In the genomic region with DNA sequence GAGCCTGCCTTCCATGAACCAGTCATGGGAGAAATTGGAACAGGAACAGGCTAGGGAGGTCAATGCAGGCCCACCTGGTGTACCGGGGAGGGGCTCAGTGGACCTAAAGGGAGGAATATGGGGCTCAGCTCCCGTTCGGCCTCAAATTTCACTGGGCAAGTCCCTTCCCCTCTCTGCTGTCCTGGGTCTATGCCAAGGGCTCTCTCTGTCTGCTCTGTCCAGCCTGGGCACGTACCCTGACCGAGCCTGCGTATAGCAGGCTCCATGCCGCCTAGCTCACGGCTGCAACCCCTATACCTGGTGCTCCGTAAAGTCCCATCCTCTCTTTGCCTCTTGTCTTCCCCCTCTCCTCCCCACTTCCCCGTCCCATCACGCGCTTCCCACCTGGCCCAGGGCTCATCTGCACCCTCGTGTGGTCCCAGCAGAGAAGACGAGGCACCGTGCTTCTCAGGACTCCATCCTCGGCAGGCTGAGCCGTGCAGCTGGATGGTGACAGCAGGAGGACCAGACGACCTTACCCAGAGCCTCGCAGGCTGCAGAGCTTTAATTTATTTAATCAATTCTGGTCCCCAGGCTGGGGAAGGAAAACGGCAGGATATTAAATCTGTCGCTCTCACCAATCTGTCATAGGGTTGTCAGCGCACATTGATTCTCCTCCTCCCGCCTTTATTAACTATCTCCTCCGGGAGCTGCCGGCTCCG, we compare ENCODE assay signal across 28 cellular contexts. TPM values are rescaled to one million over a fixed set of nuclear protein-coding genes. Genes with fewer than 3 reads are reported as not detected.
DNase-seq lines count a peak whose midpoint lies in the region; TF ChIP-seq lines count a peak whose summit lies in the region.
"Had no signal": no experiment of that assay in that cellular context is flagged by ENCODE, and none has a peak within 500 bp of the region (broad histone marks: within the 10 kb centered on the region; RNA-seq: fewer than 3 reads in every experiment).

No MANE protein-coding gene starts in this region.

- no peaks in the 10 kb centered on the region for H3K27me3 ChIP-seq in BE2C
- H3K27me3 ChIP-seq in transverse colon, result peaks cover 43% of the 10 kb centered on the region
- no peaks in the 10 kb centered on the region for H3K27me3 ChIP-seq in testis
- H3K27me3 ChIP-seq in mammary epithelial cell (ENCODE audit: insufficient read depth, low read length), result no peaks in the 10 kb centered on the region
- H3K27me3 ChIP-seq: body of pancreas, pancreas, right atrium auricular region had no signal

- H3K4me3 ChIP-seq in BE2C (ENCODE audit: low read depth, low read length) (no peak overlapping the region; the same call in 1 of the 2 replicates), epithelial cell of esophagus (ENCODE audit: low read length) (no peak overlapping the region), transverse colon (no peak overlapping the region), testis (no peak overlapping the region), mammary epithelial cell (replicated peaks in 1 of 3; ENCODE audit: insufficient read depth in 1 of 3, low read depth in 2 of 3, low read length in 3 of 3) (no peak overlapping the region)
- H3K4me3 ChIP-seq: body of pancreas, GM23248, lower lobe of right lung, mucosa of descending colon, pancreas, right atrium auricular region, smooth muscle cell had no signal

- H3K4me2 ChIP-seq in mammary epithelial cell (ENCODE audit: insufficient read depth, low read depth, low read length), result no peak overlapping the region
- H3K4me2 ChIP-seq: smooth muscle cell had no signal

- no peaks in the 10 kb centered on the region for H3K9me3 ChIP-seq in BE2C
- no peaks in the 10 kb centered on the region for H3K9me3 ChIP-seq in transverse colon
- H3K9me3 ChIP-seq in testis, result no peaks in the 10 kb centered on the region
- H3K9me3 ChIP-seq in mammary epithelial cell (replicated peaks; ENCODE audit: insufficient read depth, low read length), result no peaks in the 10 kb centered on the region
- H3K9me3 ChIP-seq: body of pancreas, lower lobe of right lung, mucosa of descending colon, pancreas, right atrium auricular region had no signal

- DNase-seq in BE2C, result peak; percentile 51
- peak; percentile 25 for DNase-seq in DMS153 (lab: John Stamatoyannopoulos, UW)
- DNase-seq in NCI-H2171 treated with DMSO at 0.1 percent for 48 hours (lab: John Stamatoyannopoulos, UW), result peak; percentile 93
- no peak for DNase-seq in epithelial cell of esophagus (ENCODE audit: low read depth)
- DNase-seq in transverse colon, result no peak
- DNase-seq in testis, result no peak
- no peak for DNase-seq in RKO (ENCODE audit: low spot score)
- DNase-seq in mammary epithelial cell, result no peak
- DNase-seq: activated B cell treated with CpG ODN at 0.5 μM for 24 hours; activated CD4-positive, alpha-beta T cell treated with anti-CD3 and anti-CD28 coated beads, Interleukin-2, amount 50 U/mL, for 1 hour; activated naive CD4-positive, alpha-beta T cell treated with Interleukin-2 at 50 U/mL for 16 hours; activated T-cell treated with anti-CD3 and anti-CD28 coated beads, Interleukin-2, amount 50 U/mL, for 48 hours; body of pancreas; GM23248; Kasumi-1; kidney glomerular epithelial cell; lower lobe of right lung; mucosa of descending colon; pancreas; PC-3; SHP77 treated with DMSO at 0.1 percent for 48 hours; stimulated activated CD4-positive, alpha-beta T cell treated with anti-CD3 and anti-CD28 coated beads, Interleukin-1b, Interleukin-23, amount 100 ng/mL, for 48 hours; stimulated activated CD8-positive, alpha-beta memory T cell treated with anti-CD3 and anti-CD28 coated beads, Interleukin-4, amount 100 ng/mL, for 48 hours; T1000; trophoblast cell had no signal

- no peak for TF ChIP-seq POLR2A in transverse colon (IDR thresholded peaks at IDR 0.05)
- no peak for TF ChIP-seq POLR2A in testis (IDR thresholded peaks at IDR 0.05)

- CTCF ChIA-PET in mammary epithelial cell (lab: Charles Lee; ENCODE audit: low non-redundant PET), result no interaction called here

- H3K27ac ChIP-seq in transverse colon (no peak overlapping the region), testis (no peak overlapping the region), mammary epithelial cell (ENCODE audit: insufficient read depth, low read depth, low read length) (no peak overlapping the region)
- H3K27ac ChIP-seq: body of pancreas, C4-2B, GM23248, lower lobe of right lung, pancreas, right atrium auricular region had no signal

- H4K20me1 ChIP-seq in mammary epithelial cell (ENCODE audit: insufficient read depth, low read length), result no peaks in the 10 kb centered on the region

- no peaks in the 10 kb centered on the region for H3K79me2 ChIP-seq in mammary epithelial cell (ENCODE audit: insufficient read depth, low read length)

- in situ Hi-C loops in transverse colon (cut with MboI; ENCODE audit: low pct_ligation_motif_present in 1 of 4, low pct_unique_long_range_greater_than_20kb in 1 of 4, low sequenced_read_pairs in 3 of 4) (no loop called here), mammary epithelial cell (cut with MboI; ENCODE audit: low sequenced_read_pairs in 2 of 2) (no loop called here)

- BruUV-seq in mammary epithelial cell (replicated peaks; lab: Mats Ljungman, UMichigan), result no TSS peak

- H3K9ac ChIP-seq in mammary epithelial cell (ENCODE audit: insufficient read depth, low read length), result no peak overlapping the region
- H3K9ac ChIP-seq: GM23248 had no signal

- dilution Hi-C loops in mammary epithelial cell (cut with HindIII; ENCODE audit: low sequenced_read_pairs), result no loop called here

- intact Hi-C loops in transverse colon (cut with DNase I; ENCODE audit: low total_unique reads), result no loop called here
- intact Hi-C loops in testis (cut with DNase I; ENCODE audit: low total_unique reads), result no loop called here
- intact Hi-C loops in mammary epithelial cell (cut with micrococcal nuclease), result no loop called here

- 38 to 63% methylated on average over 5 to 26 of the region's 26 CpGs for WGBS in transverse colon (ENCODE audit: low coverage in 1 of 2), 2 donors
- 56 to 63% methylated on average over 25 to 26 of the region's 26 CpGs for WGBS in testis, 2 donors
- WGBS in mammary epithelial cell (ENCODE audit: low coverage, missing lambda C conversion rate), result 24% methylated on average over 25 of the region's 26 CpGs

- H2AFZ ChIP-seq in mammary epithelial cell (ENCODE audit: low read depth, low read length), result no peak overlapping the region
- H2AFZ ChIP-seq: GM23248 had no signal

- TF ChIP-seq EP300 in transverse colon (IDR thresholded peaks at IDR 0.05; ENCODE audit: low read depth), result no peak

- no peaks in the 10 kb centered on the region for H3K36me3 ChIP-seq in BE2C
- H3K36me3 ChIP-seq in transverse colon, result no peaks in the 10 kb centered on the region
- H3K36me3 ChIP-seq in testis (ENCODE audit: low read depth, missing control alignments), result no peaks in the 10 kb centered on the region
- H3K36me3 ChIP-seq in mammary epithelial cell (ENCODE audit: insufficient read depth, low read length), result no peaks in the 10 kb centered on the region
- H3K36me3 ChIP-seq: lower lobe of right lung, pancreas, right atrium auricular region had no signal

- peaks cover 3% of the 10 kb centered on the region for H3K4me1 ChIP-seq in BE2C
- H3K4me1 ChIP-seq in transverse colon, result no peaks in the 10 kb centered on the region
- H3K4me1 ChIP-seq in testis, result peaks cover 3% of the 10 kb centered on the region
- H3K4me1 ChIP-seq in mammary epithelial cell (ENCODE audit: insufficient read depth, low read length), result no peaks in the 10 kb centered on the region
- H3K4me1 ChIP-seq: lower lobe of right lung, pancreas had no signal

- TF ChIP-seq CTCF in BE2C (IDR thresholded peaks at IDR 0.05; ENCODE audit: low read depth, low read length) (no peak), epithelial cell of esophagus (IDR thresholded peaks at IDR 0.05; ENCODE audit: insufficient read depth, low read depth, low read length, missing control alignments) (peak; percentile 29), transverse colon (IDR thresholded peaks at IDR 0.05) (no peak), testis (IDR thresholded peaks at IDR 0.05) (no peak), mammary epithelial cell (conservative IDR thresholded peaks at IDR 0.05 in 1 of 2, IDR thresholded peaks at IDR 0.05 in 1 of 2; ENCODE audit: extremely low read depth in 1 of 2, insufficient read depth in 1 of 2, low read depth in 1 of 2, low read length in 2 of 2) (no peak)

RNA-seq across cellular contexts. Expression of gene DISP3, which starts 25.1 kb away (rescaled TPM):
- 5.1 TPM for polyA plus RNA-seq in BE2C (2012; ENCODE audit: insufficient read depth, insufficient read length, low read depth)
- total RNA-seq in transverse colon (1 to 10 TPM in 1 of 4 donors, under 1 TPM in 2, not detected in 1; under 0.01 to 2.6 (median 0.16) TPM), testis (1 to 10 TPM; 6.8 to 8.8 TPM), mammary epithelial cell (under 1 TPM; under 0.01 to 0.14 TPM)
- polyA plus RNA-seq in testis (ENCODE audit: insufficient read depth, low read depth, low replicate concordance) (7.3 TPM), mammary epithelial cell (0.01 TPM)
- not detected for polyA minus RNA-seq in mammary epithelial cell
- total RNA-seq: GM23248, smooth muscle cell had no signal
- polyA plus RNA-seq: GM23248 had no signal

Comparison
In these comparisons a context has a peak if more than half of its experiments do, and no peak if none do; other contexts are left out.
1. DNase-seq: peak in BE2C (single experiment), DMS153 (single experiment) and NCI-H2171 treated with DMSO at 0.1 percent for 48 hours (single experiment); none in epithelial cell of esophagus (single experiment), transverse colon (single experiment), testis (single experiment), RKO (single experiment) and mammary epithelial cell (single experiment).